8 cellular contexts compared by ENCODE assay signal in the genomic region with DNA sequence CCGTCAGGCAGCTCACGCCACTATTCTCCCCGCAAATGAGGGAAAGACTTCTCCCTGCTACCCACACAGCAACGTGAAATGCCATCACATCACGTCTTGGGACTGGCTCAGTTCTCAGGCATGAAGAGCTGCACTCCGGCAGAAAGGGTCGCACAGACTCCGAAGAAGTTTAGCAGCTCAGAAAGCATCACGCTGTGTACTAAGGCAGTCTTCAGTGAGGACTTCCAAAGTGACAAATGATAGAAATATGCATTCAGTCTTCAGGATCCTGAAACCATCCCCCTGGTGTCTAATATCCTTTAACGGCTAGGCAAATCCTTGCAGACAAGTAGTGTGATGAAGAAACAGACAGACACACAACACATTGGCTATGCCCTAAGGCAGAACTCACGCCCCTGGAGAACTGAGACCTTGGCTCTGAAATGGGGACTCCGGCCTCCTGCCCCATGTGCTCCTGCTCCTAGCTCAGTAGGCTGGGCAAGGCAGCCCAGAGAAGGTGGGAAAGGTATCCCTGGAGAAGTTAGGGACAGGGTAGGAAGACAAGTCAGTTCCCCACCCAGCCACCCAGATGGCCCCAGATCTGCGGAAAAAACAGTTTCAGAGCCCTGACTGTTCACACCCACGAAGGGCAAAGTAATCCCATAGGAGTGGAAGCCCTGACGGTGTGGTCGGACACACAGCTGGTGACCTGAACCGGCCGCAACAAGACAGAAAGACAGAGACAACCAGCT. TPM values are rescaled to one million over a fixed set of nuclear protein-coding genes. Genes with fewer than 3 reads are reported as not detected.
DNase-seq lines count a peak whose midpoint lies in the region; ATAC-seq and TF ChIP-seq lines count a peak whose summit lies in the region.

No MANE protein-coding gene starts in this region.

- peaks cover 26% of the 10 kb centered on the region for H4K20me1 ChIP-seq in IMR-90 (ENCODE audit: insufficient read depth, low read length)

- no peak overlapping the region for H4K5ac ChIP-seq in IMR-90 (ENCODE audit: low read depth, low read length)

- TF ChIP-seq RAD21 in IMR-90 (IDR thresholded peaks at IDR 0.05; ENCODE audit: low read length), result no peak

- peaks cover 5% of the 10 kb centered on the region for H3K9me1 ChIP-seq in IMR-90 (ENCODE audit: insufficient read depth, low read length)

- peak; percentile 47 for DNase-seq in BJ (ENCODE audit: low read depth)
- peak; percentile 80 for DNase-seq in IMR-90
- no peak for DNase-seq in natural killer cell treated with Interleukin-12 subunit alpha and Interleukin-12 subunit beta and Interleukin-15 and Interleukin-18, amount 100 ng/mL, for 72 hours (ENCODE audit: low spot score)
- DNase-seq in SHP77 treated with DMSO at 0.1 percent for 48 hours (lab: John Stamatoyannopoulos, UW), result no peak
- DNase-seq in GM13977 (ENCODE audit: low spot score), result no peak

- peak overlapping the region; percentile 72 for H2AFZ ChIP-seq in IMR-90 (replicated peaks; ENCODE audit: low read length, poor library complexity)

- no TSS peak for BruUV-seq in IMR-90 (replicated peaks; lab: Mats Ljungman, UMichigan)

- intact Hi-C loops in IMR-90 (cut with micrococcal nuclease), result loop anchor here (1.0 to 10.0 kb wide), 8 partner anchors 72 to 877 kb away; no protein-coding TSS in a partner anchor

- peaks cover 52 to 54% of the 10 kb centered on the region in 2 donors for H3K4me1 Mint-ChIP-seq in natural killer cell treated with Interleukin-12 subunit alpha and Interleukin-12 subunit beta and Interleukin-15 and Interleukin-18, amount 100 ng/mL, for 72 hours (ENCODE audit: low read depth in 2 of 2)

- H3K27me3 Mint-ChIP-seq in natural killer cell treated with Interleukin-12 subunit alpha and Interleukin-12 subunit beta and Interleukin-15 and Interleukin-18, amount 100 ng/mL, for 72 hours, result no peaks in the 10 kb centered on the region

- peak overlapping the region; percentile 66 to 71 for H3K27ac Mint-ChIP-seq in natural killer cell treated with Interleukin-12 subunit alpha and Interleukin-12 subunit beta and Interleukin-15 and Interleukin-18, amount 100 ng/mL, for 72 hours

- peak overlapping the region; percentile 63 for H3K4ac ChIP-seq in IMR-90 (ENCODE audit: low read depth, low read length)

- in situ Hi-C loops in IMR-90 (cut with MboI; ENCODE audit: low sequenced_read_pairs), result loop anchor here (25.0 kb wide), 2 partner anchors 257 to 607 kb away; no protein-coding TSS in a partner anchor
- in situ Hi-C loops in GM13977 (cut with MboI; ENCODE audit: low pct_unique_long_range_greater_than_20kb, low sequenced_read_pairs, unreplicated experiment), result no loop called here

- peak; percentile 63 for TF ChIP-seq POLR2A in IMR-90 (IDR thresholded peaks at IDR 0.05; ENCODE audit: low read depth, low read length)

- H3K4me1 ChIP-seq in IMR-90 (ENCODE audit: control insufficient read depth, insufficient read depth, low read length) (peaks cover 13% of the 10 kb centered on the region), ectodermal cell (ENCODE audit: control insufficient read depth, insufficient read depth, low read length) (peaks cover 29% of the 10 kb centered on the region)

- TF ChIP-seq CTCF in BJ (IDR thresholded peaks at IDR 0.05; ENCODE audit: insufficient read depth, low read depth, low read length) (no peak), IMR-90 (conservative IDR thresholded peaks at IDR 0.05; ENCODE audit: low read depth, low read length) (no peak), GM13977 (IDR thresholded peaks at IDR 0.05; ENCODE audit: extremely low read depth, insufficient read depth, missing control alignments) (no peak)

- peak overlapping the region; percentile 93 for H3K4me3 Mint-ChIP-seq in natural killer cell treated with Interleukin-12 subunit alpha and Interleukin-12 subunit beta and Interleukin-15 and Interleukin-18, amount 100 ng/mL, for 72 hours

- no peak overlapping the region for H2AK9ac ChIP-seq in IMR-90 (replicated peaks; ENCODE audit: low read depth, low read length, poor library complexity)

- H3K27ac ChIP-seq in IMR-90 (ENCODE audit: insufficient read depth, low read length) (peak overlapping the region; percentile 14; the same call in 1 of the 2 replicates), ectodermal cell (ENCODE audit: insufficient read depth, low read depth, low read length, poor library complexity, severe bottlenecking) (no peak overlapping the region)

- peak; percentile 44 for ATAC-seq in IMR-90 (ENCODE audit: low read depth)
- ATAC-seq in natural killer cell treated with Interleukin-12 subunit alpha and Interleukin-12 subunit beta and Interleukin-15 and Interleukin-18, amount 100 ng/mL, for 72 hours, result peak in 1 of 2 donors; percentile 29
- no peak for ATAC-seq in GM21360 (IDR thresholded peaks at IDR 0.05; ENCODE audit: unreplicated experiment)
- ATAC-seq in GM18907 (IDR thresholded peaks at IDR 0.05; ENCODE audit: unreplicated experiment), result no peak

- H4K91ac ChIP-seq in IMR-90 (ENCODE audit: insufficient read depth, low read depth, low read length), result no peak overlapping the region

- H3K79me1 ChIP-seq in IMR-90 (ENCODE audit: low read depth in 1 of 2, low read length in 2 of 2), result peaks cover 10 to 36% of the 10 kb centered on the region in 2 experiments; a peak in 2 of 4 replicates

- H2BK15ac ChIP-seq in IMR-90 (ENCODE audit: low read depth, low read length), result peak overlapping the region; percentile 49; the same call in 1 of the 3 replicates

- CTCF ChIA-PET in BJ (lab: Yijun Ruan, JAX), result interaction anchor here (0.6 to 4.1 kb wide), 21 partner anchors 11 to 608 kb away, joined by 3 to 32 read pairs (median 4); no protein-coding TSS in a partner anchor
- CTCF ChIA-PET in IMR-90 (lab: Yijun Ruan, JAX), result interaction anchor here (0.6 to 2.0 kb wide), 3 partner anchors 8 to 667 kb away, joined by 4 to 6 read pairs (median 5); no protein-coding TSS in a partner anchor

- WGBS in IMR-90 (ENCODE audit: extremely low coverage in 2 of 2, insufficient read length in 1 of 2), 2 experiments, result 14% methylated on average over 11 of the region's 18 CpGs; no CpG with 5 or more reads in 1 of the 2 experiments
- 30 to 34% methylated on average over 18 of the region's 18 CpGs for WGBS in ectodermal cell, 2 experiments

- H2BK20ac ChIP-seq in IMR-90 (ENCODE audit: low read depth, low read length), result peak overlapping the region; percentile 1; the same call in 1 of the 2 replicates

- no peaks in the 10 kb centered on the region for H3K9me3 ChIP-seq in IMR-90 (ENCODE audit: control insufficient read depth, insufficient read depth, low read length)
- no peaks in the 10 kb centered on the region for H3K9me3 ChIP-seq in ectodermal cell (ENCODE audit: control insufficient read depth, low read length)

- peak overlapping the region; percentile 73 for H3K4me3 ChIP-seq in BJ (ENCODE audit: low read depth, low read length)
- peak overlapping the region; percentile 70 for H3K4me3 ChIP-seq in IMR-90 (ENCODE audit: insufficient read depth, low read depth, low read length)
- H3K4me3 ChIP-seq in ectodermal cell (ENCODE audit: insufficient read depth, low read depth, low read length), result peak overlapping the region; percentile 52

- H4K8ac ChIP-seq in IMR-90 (ENCODE audit: low read depth in 2 of 2, low read length in 2 of 2), result peak overlapping the region in 1 of 2 experiments; percentile 32; a peak in 1 of 4 replicates

- H3K4me2 ChIP-seq in IMR-90 (ENCODE audit: low read depth, low read length), result peak overlapping the region; percentile 76

- peak overlapping the region; percentile 19; the same call in 1 of the 2 replicates for H3K9ac ChIP-seq in IMR-90 (ENCODE audit: low read depth, low read length)

- dilution Hi-C loops in IMR-90 (cut with HindIII; ENCODE audit: low sequenced_read_pairs, unreplicated experiment), result no loop called here

- peak overlapping the region; percentile 8 for H2BK5ac ChIP-seq in IMR-90 (ENCODE audit: low read depth, low read length, poor library complexity, severe bottlenecking)

- peak overlapping the region; percentile 45; the same call in 1 of the 2 replicates for H2BK120ac ChIP-seq in IMR-90 (ENCODE audit: low read depth, low read length)

- H3K18ac ChIP-seq in IMR-90 (ENCODE audit: low read depth, low read length), result no peak overlapping the region

- H3K23ac ChIP-seq in IMR-90 (ENCODE audit: low read depth, low read length), result peak overlapping the region; percentile 44

- H3K27me3 ChIP-seq in BJ (ENCODE audit: control insufficient read depth, insufficient read depth, low read length) (no peaks in the 10 kb centered on the region), IMR-90 (ENCODE audit: control insufficient read depth, insufficient read depth, low read length) (no peaks in the 10 kb centered on the region), ectodermal cell (ENCODE audit: control insufficient read depth, insufficient read depth, low read length, poor library complexity, severe bottlenecking) (peaks cover 29% of the 10 kb centered on the region)

- peak overlapping the region; percentile 24 for H3K14ac ChIP-seq in IMR-90 (replicated peaks; ENCODE audit: low read depth, low read length)

- H3K56ac ChIP-seq in IMR-90 (ENCODE audit: extremely low read depth, insufficient read depth, low read length), result peak overlapping the region; percentile 12; the same call in 1 of the 2 replicates

- no peaks in the 10 kb centered on the region for H3K9me3 Mint-ChIP-seq in natural killer cell treated with Interleukin-12 subunit alpha and Interleukin-12 subunit beta and Interleukin-15 and Interleukin-18, amount 100 ng/mL, for 72 hours

- POLR2A ChIA-PET in BJ (lab: Charles Lee) (no interaction called here), IMR-90 (lab: Charles Lee; ENCODE audit: unreplicated experiment) (no interaction called here)

- H2AK5ac ChIP-seq in IMR-90 (ENCODE audit: low read depth, low read length), result peak overlapping the region; percentile 21; the same call in 1 of the 2 replicates

- peaks cover 7% of the 10 kb centered on the region for H3K36me3 Mint-ChIP-seq in natural killer cell treated with Interleukin-12 subunit alpha and Interleukin-12 subunit beta and Interleukin-15 and Interleukin-18, amount 100 ng/mL, for 72 hours

- H3K36me3 ChIP-seq in BJ (ENCODE audit: control insufficient read depth, insufficient read depth, low read length) (no peaks in the 10 kb centered on the region), IMR-90 (ENCODE audit: control insufficient read depth, insufficient read depth, low read length) (no peaks in the 10 kb centered on the region), ectodermal cell (ENCODE audit: control insufficient read depth, insufficient read depth, low read length) (no peaks in the 10 kb centered on the region)

RNA-seq across cellular contexts. Expression of a gene that starts 1.6 kb away (rescaled TPM):
- polyA plus RNA-seq in BJ (2011; rRNA removed), result 14.6 and 15.9 TPM in 2 replicates
- polyA minus RNA-seq in BJ (2011; rRNA and poly(A)+ RNA removed), result 58.1 and 64.5 TPM in 2 replicates
- 11.1 and 12.7 TPM in 2 replicates for total RNA-seq in IMR-90 (2012; rRNA removed)
- polyA plus RNA-seq in IMR-90 (2012; rRNA removed), result 9.0 and 9.7 TPM in 2 replicates
- polyA plus RNA-seq in IMR-90 (2012; cell fraction: cytosol; rRNA removed), result 4.3 and 4.9 TPM in 2 replicates
- polyA plus RNA-seq in IMR-90 (2012; cell fraction: nucleus; rRNA removed; ENCODE audit: low replicate concordance), result 4.8 and 5.9 TPM in 2 replicates
- 5.9 TPM for polyA plus RNA-seq in ectodermal cell (2013, experiment 1 of 4)
- polyA plus RNA-seq in ectodermal cell (2013, experiment 2 of 4), result 6.2 TPM
- polyA plus RNA-seq in ectodermal cell (2013, experiment 3 of 4), result 5.1 TPM
- polyA plus RNA-seq in ectodermal cell (2013, experiment 4 of 4), result 6.2 TPM
- total RNA-seq in natural killer cell treated with Interleukin-12 subunit alpha and Interleukin-12 subunit beta and Interleukin-15 and Interleukin-18, amount 100 ng/mL, for 72 hours, result 10 to 100 TPM; 26.4 to 41.9 TPM

Comparison
In these comparisons a context has a peak if more than half of its experiments do, and no peak if none do; other contexts are left out.
1. DNase-seq: peak in BJ (single experiment) and IMR-90 (single experiment); none in natural killer cell treated with Interleukin-12 subunit alpha and Interleukin-12 subunit beta and Interleukin-15 and Interleukin-18, amount 100 ng/mL, for 72 hours (single experiment), SHP77 treated with DMSO at 0.1 percent for 48 hours (single experiment) and GM13977 (single experiment).
2. Peak in every context shown above with its lines, with median percentiles within 50 percentile points of each other: H3K4me3 ChIP-seq.